In the genomic region with DNA sequence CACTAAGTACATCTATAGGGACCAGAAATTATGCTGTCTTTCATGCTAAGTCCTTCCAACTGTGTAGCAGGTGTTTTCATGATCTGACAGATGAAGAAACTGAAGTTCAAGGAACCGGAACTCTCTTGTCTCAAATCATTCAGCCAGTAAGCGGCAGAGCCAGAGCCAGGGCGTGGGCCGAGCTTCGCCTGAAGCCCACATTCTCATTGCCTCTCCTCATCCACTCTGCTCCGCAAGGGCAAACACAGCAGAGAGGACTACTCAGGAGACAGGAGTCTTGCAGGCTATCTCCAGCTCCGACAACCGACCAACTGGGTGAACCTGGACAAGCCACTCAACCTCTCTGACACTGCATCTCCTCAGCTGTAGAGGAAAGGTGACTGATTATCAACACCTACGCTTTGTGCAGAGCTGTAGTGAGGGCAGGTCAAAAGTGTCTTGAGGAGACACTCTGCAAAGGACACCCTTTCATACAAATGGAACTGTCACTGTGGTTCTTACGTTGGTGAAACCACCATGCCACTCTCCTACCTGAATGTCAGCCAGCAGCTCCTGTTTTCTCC, we compare ENCODE assay signal across 8 cellular contexts.
A peak's percentile ranks its signal among the peaks of the same experiment; 100 is the strongest.
DNase-seq lines count a peak whose midpoint lies in the region; ATAC-seq and TF ChIP-seq lines count a peak whose summit lies in the region.

No MANE protein-coding gene starts in this region.

- H2BK15ac ChIP-seq in IMR-90 (ENCODE audit: low read depth, low read length) = no peak overlapping the region

- TF ChIP-seq CTCF in GM12872 (IDR thresholded peaks at IDR 0.05; ENCODE audit: insufficient read depth, low read depth, low read length) (peak; percentile 15; the same call in 1 of the 3 replicates), IMR-90 (conservative IDR thresholded peaks at IDR 0.05; ENCODE audit: low read depth, low read length) (no peak), transverse colon (IDR thresholded peaks at IDR 0.05) (no peak)

- no peak overlapping the region for H3K56ac ChIP-seq in IMR-90 (ENCODE audit: extremely low read depth, insufficient read depth, low read length)

- H3K4me2 ChIP-seq in IMR-90 (ENCODE audit: low read depth, low read length) = no peak overlapping the region

- no peak for DNase-seq in IMR-90
- DNase-seq in memory B cell (ENCODE audit: low spot score in 2 of 2) = no peak
- no peak for DNase-seq in H4 (ENCODE audit: low spot score)
- no peak for DNase-seq in transverse colon
- DNase-seq in GF-D8 (lab: John Stamatoyannopoulos, UW) = no peak
- no peak for DNase-seq in central memory CD4-positive, alpha-beta T cell

- H3K27me3 Mint-ChIP-seq in memory B cell = no peaks in the 10 kb centered on the region

- peak overlapping the region; percentile 50 for H3K4me3 Mint-ChIP-seq in memory B cell

- peak overlapping the region; percentile 90 for H3K27ac Mint-ChIP-seq in memory B cell

- no peak overlapping the region; the same call in 1 of the 2 replicates for H2BK20ac ChIP-seq in IMR-90 (ENCODE audit: low read depth, low read length)

- no peak for TF ChIP-seq RAD21 in IMR-90 (IDR thresholded peaks at IDR 0.05; ENCODE audit: low read length)

- H3K9ac ChIP-seq in IMR-90 (ENCODE audit: low read depth, low read length) = no peak overlapping the region

- in situ Hi-C loops in IMR-90 (cut with MboI; ENCODE audit: low sequenced_read_pairs) = loop anchor here (5.0 kb wide), 1 partner anchor 212 kb away; no protein-coding TSS in a partner anchor
- in situ Hi-C loops in transverse colon (cut with MboI; ENCODE audit: low pct_ligation_motif_present in 1 of 4, low pct_unique_long_range_greater_than_20kb in 1 of 4, low sequenced_read_pairs in 3 of 4) = loop anchor here in 2 of 4 donors (10.0 to 25.0 kb wide), 2 partner anchors 197 to 214 kb away; no protein-coding TSS in a partner anchor

- dilution Hi-C loops in IMR-90 (cut with HindIII; ENCODE audit: low sequenced_read_pairs, unreplicated experiment) = no loop called here

- H4K8ac ChIP-seq in IMR-90 (ENCODE audit: low read depth in 2 of 2, low read length in 2 of 2) = no peak overlapping the region

- H3K27ac ChIP-seq in IMR-90 (ENCODE audit: insufficient read depth, low read length) = no peak overlapping the region
- H3K27ac ChIP-seq in transverse colon = no peak overlapping the region

- WGBS in IMR-90 (ENCODE audit: extremely low coverage in 2 of 2, insufficient read length in 1 of 2), 2 experiments = 91% methylated on average over 6 of the region's 10 CpGs; no CpG with 5 or more reads in 1 of the 2 experiments
- 82% methylated on average over 10 of the region's 10 CpGs; no CpG with 5 or more reads in 1 of the 2 donors for WGBS in transverse colon (ENCODE audit: low coverage in 1 of 2), 2 donors

- BruUV-seq in IMR-90 (replicated peaks; lab: Mats Ljungman, UMichigan) = no TSS peak

- no peak for TF ChIP-seq EP300 in transverse colon (IDR thresholded peaks at IDR 0.05; ENCODE audit: low read depth)

- H2AK9ac ChIP-seq in IMR-90 (replicated peaks; ENCODE audit: low read depth, low read length, poor library complexity) = no peak overlapping the region

- H4K5ac ChIP-seq in IMR-90 (ENCODE audit: low read depth, low read length) = no peak overlapping the region

- TF ChIP-seq POLR2A in IMR-90 (IDR thresholded peaks at IDR 0.05; ENCODE audit: low read depth, low read length) (no peak), transverse colon (IDR thresholded peaks at IDR 0.05) (no peak)

- intact Hi-C loops in IMR-90 (cut with micrococcal nuclease) (loop anchor here (2.0 to 10.0 kb wide), 3 partner anchors 36 to 454 kb away; partner anchors contain the start of gene SOCS3), transverse colon (cut with DNase I; ENCODE audit: low total_unique reads) (loop anchor here (5.0 kb wide), 1 partner anchor 212 kb away; no protein-coding TSS in a partner anchor)

- peaks cover 9 to 10% of the 10 kb centered on the region in 2 experiments; a peak in 3 of 4 replicates for H3K79me1 ChIP-seq in IMR-90 (ENCODE audit: low read depth in 1 of 2, low read length in 2 of 2)

- no peaks in the 10 kb centered on the region for H3K9me3 Mint-ChIP-seq in memory B cell

- H3K9me3 ChIP-seq in IMR-90 (ENCODE audit: control insufficient read depth, insufficient read depth, low read length) (no peaks in the 10 kb centered on the region), transverse colon (no peaks in the 10 kb centered on the region)

- H3K4me3 ChIP-seq in IMR-90 (ENCODE audit: insufficient read depth, low read depth, low read length) (no peak overlapping the region), transverse colon (no peak overlapping the region)

- ATAC-seq in GM19455 (IDR thresholded peaks at IDR 0.05; ENCODE audit: unreplicated experiment) (peak; percentile 57), IMR-90 (ENCODE audit: low read depth) (no peak), memory B cell (ENCODE audit: low read depth) (peak; percentile 50)

- POLR2A ChIA-PET in IMR-90 (lab: Charles Lee; ENCODE audit: unreplicated experiment) = interaction anchor here (0.8 kb wide), 1 partner anchor 36 kb away, joined by 3 read pairs; no protein-coding TSS in a partner anchor

- CTCF ChIA-PET in IMR-90 (lab: Yijun Ruan, JAX) = interaction anchor here (0.6 to 2.3 kb wide), 11 partner anchors 8 to 1967 kb away, joined by 3 to 13 read pairs (median 5); no protein-coding TSS in a partner anchor

- no peak overlapping the region for H3K18ac ChIP-seq in IMR-90 (ENCODE audit: low read depth, low read length)

- H3K27me3 ChIP-seq in IMR-90 (ENCODE audit: control insufficient read depth, insufficient read depth, low read length) = no peaks in the 10 kb centered on the region
- H3K27me3 ChIP-seq in transverse colon = no peaks in the 10 kb centered on the region

- H4K20me1 ChIP-seq in IMR-90 (ENCODE audit: insufficient read depth, low read length) = no peaks in the 10 kb centered on the region; the same call in 1 of the 2 replicates

- H3K23ac ChIP-seq in IMR-90 (ENCODE audit: low read depth, low read length) = no peak overlapping the region

- no peak overlapping the region; the same call in 1 of the 2 replicates for H3K4ac ChIP-seq in IMR-90 (ENCODE audit: low read depth, low read length)

- no peak overlapping the region for H2BK5ac ChIP-seq in IMR-90 (ENCODE audit: low read depth, low read length, poor library complexity, severe bottlenecking)

- H3K14ac ChIP-seq in IMR-90 (replicated peaks; ENCODE audit: low read depth, low read length) = no peak overlapping the region

- peaks cover 4% of the 10 kb centered on the region; the same call in 1 of the 2 replicates for H3K4me1 ChIP-seq in IMR-90 (ENCODE audit: control insufficient read depth, insufficient read depth, low read length)
- peaks cover 6 to 21% (median 11%) of the 10 kb centered on the region in 4 donors for H3K4me1 ChIP-seq in transverse colon

- 0 out of 2 replicates have a peak, but pooled peaks cover 3% of the 10 kb centered on the region for H3K36me3 ChIP-seq in IMR-90 (ENCODE audit: control insufficient read depth, insufficient read depth, low read length)
- peaks cover 0 to 27% (median 2%) of the 10 kb centered on the region in 4 donors for H3K36me3 ChIP-seq in transverse colon

- H3K36me3 Mint-ChIP-seq in memory B cell = peaks cover 10% of the 10 kb centered on the region

- no peak overlapping the region; the same call in 1 of the 2 replicates for H4K91ac ChIP-seq in IMR-90 (ENCODE audit: insufficient read depth, low read depth, low read length)

- H2BK120ac ChIP-seq in IMR-90 (ENCODE audit: low read depth, low read length) = no peak overlapping the region; the same call in 1 of the 2 replicates

- no peaks in the 10 kb centered on the region for H3K9me1 ChIP-seq in IMR-90 (ENCODE audit: insufficient read depth, low read length)

- H2AK5ac ChIP-seq in IMR-90 (ENCODE audit: low read depth, low read length) = 0 out of 2 replicates have a peak overlapping the region, but pooled peaks have one; percentile 3

- no peak overlapping the region for H2AFZ ChIP-seq in IMR-90 (replicated peaks; ENCODE audit: low read length, poor library complexity)

- peaks cover 37% of the 10 kb centered on the region for H3K4me1 Mint-ChIP-seq in memory B cell

TF ChIP-seq in IMR-90, 13 proteins besides CTCF, POLR2A, EP300 and RAD21:
- TF ChIP-seq BHLHE40 (IDR thresholded peaks at IDR 0.05; ENCODE audit: low read depth, low read length) = no peak
- TF ChIP-seq CHD1 (IDR thresholded peaks at IDR 0.05; ENCODE audit: low read depth, low read length) = no peak
- no peak for TF ChIP-seq RCOR1 (IDR thresholded peaks at IDR 0.05; ENCODE audit: insufficient replicate concordance, low read length)
- no peak for TF ChIP-seq MAFK (IDR thresholded peaks at IDR 0.05; ENCODE audit: low read depth, low read length)
- TF ChIP-seq RFX5 (IDR thresholded peaks at IDR 0.05; ENCODE audit: low read depth, low read length) = no peak
- TF ChIP-seq FOS (IDR thresholded peaks at IDR 0.05; ENCODE audit: low read depth, low read length) = no peak
- no peak for TF ChIP-seq NFE2L2 (IDR thresholded peaks at IDR 0.05; ENCODE audit: low read depth, low read length)
- no peak for TF ChIP-seq SMC3 (IDR thresholded peaks at IDR 0.05; ENCODE audit: low read depth, low read length)
- no peak for TF ChIP-seq CEBPB (IDR thresholded peaks at IDR 0.05; ENCODE audit: low read depth, low read length)
- TF ChIP-seq MXI1 (IDR thresholded peaks at IDR 0.05; ENCODE audit: borderline replicate concordance, low read depth, low read length) = no peak
- TF ChIP-seq MAZ (IDR thresholded peaks at IDR 0.05; ENCODE audit: borderline replicate concordance, low read depth, low read length) = no peak
- TF ChIP-seq, protein P1, sequence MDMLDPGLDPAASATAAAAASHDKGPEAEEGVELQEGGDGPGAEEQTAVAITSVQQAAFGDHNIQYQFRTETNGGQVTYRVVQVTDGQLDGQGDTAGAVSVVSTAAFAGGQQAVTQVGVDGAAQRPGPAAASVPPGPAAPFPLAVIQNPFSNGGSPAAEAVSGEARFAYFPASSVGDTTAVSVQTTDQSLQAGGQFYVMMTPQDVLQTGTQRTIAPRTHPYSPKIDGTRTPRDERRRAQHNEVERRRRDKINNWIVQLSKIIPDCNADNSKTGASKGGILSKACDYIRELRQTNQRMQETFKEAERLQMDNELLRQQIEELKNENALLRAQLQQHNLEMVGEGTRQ (IDR thresholded peaks at IDR 0.05; ENCODE audit: low read depth, low read length) = no peak
- TF ChIP-seq, protein P2, sequence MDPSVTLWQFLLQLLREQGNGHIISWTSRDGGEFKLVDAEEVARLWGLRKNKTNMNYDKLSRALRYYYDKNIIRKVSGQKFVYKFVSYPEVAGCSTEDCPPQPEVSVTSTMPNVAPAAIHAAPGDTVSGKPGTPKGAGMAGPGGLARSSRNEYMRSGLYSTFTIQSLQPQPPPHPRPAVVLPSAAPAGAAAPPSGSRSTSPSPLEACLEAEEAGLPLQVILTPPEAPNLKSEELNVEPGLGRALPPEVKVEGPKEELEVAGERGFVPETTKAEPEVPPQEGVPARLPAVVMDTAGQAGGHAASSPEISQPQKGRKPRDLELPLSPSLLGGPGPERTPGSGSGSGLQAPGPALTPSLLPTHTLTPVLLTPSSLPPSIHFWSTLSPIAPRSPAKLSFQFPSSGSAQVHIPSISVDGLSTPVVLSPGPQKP (IDR thresholded peaks at IDR 0.05; ENCODE audit: borderline replicate concordance, low read depth, low read length) = no peak
